ENCODE assay signal across 13 cellular contexts in genomic region chr2:74583504-74583903, GRCh38. TPM values are rescaled to one million over a fixed set of nuclear protein-coding genes. Genes with fewer than 3 reads are reported as not detected.
DNase-seq lines count a peak whose midpoint lies in the region; ATAC-seq and TF ChIP-seq lines count a peak whose summit lies in the region.
"Had no signal": no experiment of that assay in that cellular context is flagged by ENCODE, and none has a peak within 500 bp of the region (broad histone marks: within the 10 kb centered on the region; RNA-seq: fewer than 3 reads in every experiment).

No MANE protein-coding gene starts in this region.

- no peaks in the 10 kb centered on the region for H3K9me2 ChIP-seq in SK-N-SH

- no peaks in the 10 kb centered on the region for H3K36me3 Mint-ChIP-seq in stimulated activated naive B cell treated with anti-CD40 and anti-IgM and Interleukin-4, amounts not matched to agents 10 μg/mL and 1 μg/mL and 100 μg/mL, for 72 hours

- no peak for TF ChIP-seq RAD21 in SK-N-SH (IDR thresholded peaks at IDR 0.05; ENCODE audit: low read length)

- peaks cover 26% of the 10 kb centered on the region for H3F3A ChIP-seq in SK-N-SH (replicated peaks; ENCODE audit: insufficient read depth)

- H3K36me3 ChIP-seq in SK-N-SH (replicated peaks in 1 of 2; ENCODE audit: control insufficient read depth in 1 of 2, insufficient read depth in 2 of 2, low read length in 1 of 2) = no peaks in the 10 kb centered on the region
- H3K36me3 ChIP-seq: adrenal gland had no signal

- peaks cover 4 to 13% of the 10 kb centered on the region in 2 experiments; a peak in 2 of 4 replicates for H3K4me1 ChIP-seq in SK-N-SH (ENCODE audit: control insufficient read depth in 1 of 2, insufficient read depth in 2 of 2, low read depth in 1 of 2, low read length in 1 of 2)
- H3K4me1 ChIP-seq: adrenal gland had no signal

- H3K27ac ChIP-seq in SK-N-SH (ENCODE audit: low read depth in 2 of 2, low read length in 1 of 2) = peak overlapping the region; percentile 70 to 71
- H3K27ac ChIP-seq: adrenal gland had no signal

- H3K4me1 Mint-ChIP-seq in stimulated activated naive B cell treated with anti-CD40 and anti-IgM and Interleukin-4, amounts not matched to agents 10 μg/mL and 1 μg/mL and 100 μg/mL, for 72 hours = peaks cover 19 to 35% of the 10 kb centered on the region in 2 donors

- TF ChIP-seq CTCF in SK-N-SH (IDR thresholded peaks at IDR 0.05) (no peak), fibroblast of the aortic adventitia (IDR thresholded peaks at IDR 0.05; ENCODE audit: insufficient read depth, low read length) (no peak)

- no peak overlapping the region for H3K9ac ChIP-seq in SK-N-SH

- H4K20me1 ChIP-seq in SK-N-SH (ENCODE audit: insufficient read depth) = no peaks in the 10 kb centered on the region

- peak overlapping the region; percentile 11; the same call in 1 of the 2 replicates for H3K4me2 ChIP-seq in SK-N-SH

- peak in 1 of 2 experiments; percentile 48; a peak in 1 of 4 replicates for TF ChIP-seq EP300 in SK-N-SH (IDR thresholded peaks at IDR 0.05; ENCODE audit: borderline replicate concordance in 1 of 2, low read depth in 1 of 2, low read length in 1 of 2)

- no peaks in the 10 kb centered on the region for H3K27me3 ChIP-seq in SK-N-SH (ENCODE audit: insufficient read depth)
- H3K27me3 ChIP-seq: adrenal gland had no signal

- no peak for ATAC-seq in stimulated activated naive B cell treated with anti-CD40 and anti-IgM and Interleukin-4, amounts not matched to agents 10 μg/mL and 1 μg/mL and 100 μg/mL, for 72 hours (replicated peaks)

- H2AFZ ChIP-seq in SK-N-SH (ENCODE audit: low read depth) = no peak overlapping the region; the same call in 1 of the 2 replicates

- H3K9me3 ChIP-seq in SK-N-SH = no peaks in the 10 kb centered on the region
- H3K9me3 ChIP-seq: adrenal gland had no signal

- no peak overlapping the region for H3K4me3 ChIP-seq in SK-N-SH (ENCODE audit: low read depth in 2 of 2, low read length in 1 of 2)
- no peak overlapping the region for H3K4me3 ChIP-seq in fibroblast of the aortic adventitia (ENCODE audit: low read depth, low read length)
- H3K4me3 ChIP-seq: adrenal gland had no signal

- POLR2A ChIA-PET in SK-N-SH (lab: Yijun Ruan, JAX) = no interaction called here

- H3K27ac Mint-ChIP-seq in stimulated activated naive B cell treated with anti-CD40 and anti-IgM and Interleukin-4, amounts not matched to agents 10 μg/mL and 1 μg/mL and 100 μg/mL, for 72 hours = peak overlapping the region; percentile 39

- no peaks in the 10 kb centered on the region for H3K79me2 ChIP-seq in SK-N-SH (ENCODE audit: insufficient read depth)

- CTCF ChIA-PET in SK-N-SH (lab: Yijun Ruan, JAX) = interaction anchor here (1.3 to 2.1 kb wide), 4 partner anchors 34 to 101 kb away, joined by 5 to 15 read pairs (median 6); partner anchors contain the start of genes AUP1, CCDC142, HTRA2 and PCGF1

- no peak overlapping the region for H3K4me3 Mint-ChIP-seq in stimulated activated naive B cell treated with anti-CD40 and anti-IgM and Interleukin-4, amounts not matched to agents 10 μg/mL and 1 μg/mL and 100 μg/mL, for 72 hours
- H3K4me3 Mint-ChIP-seq: nephron had no signal

- no peaks in the 10 kb centered on the region for H3K9me3 Mint-ChIP-seq in stimulated activated naive B cell treated with anti-CD40 and anti-IgM and Interleukin-4, amounts not matched to agents 10 μg/mL and 1 μg/mL and 100 μg/mL, for 72 hours
- H3K9me3 Mint-ChIP-seq: nephron had no signal

- peaks cover 7 to 9% of the 10 kb centered on the region in 2 donors for H3K27me3 Mint-ChIP-seq in stimulated activated naive B cell treated with anti-CD40 and anti-IgM and Interleukin-4, amounts not matched to agents 10 μg/mL and 1 μg/mL and 100 μg/mL, for 72 hours

- peak; percentile 11 for DNase-seq in NCI-H82 (lab: John Stamatoyannopoulos, UW)
- DNase-seq in NCI-H82 treated with DMSO at 0.1 percent for 48 hours (lab: John Stamatoyannopoulos, UW; ENCODE audit: unreplicated experiment) = no peak
- DNase-seq in SK-N-SH = no peak
- peak; percentile 69 for DNase-seq in fibroblast of the aortic adventitia (ENCODE audit: low read depth)
- DNase-seq in stimulated activated naive B cell treated with anti-CD40 and anti-IgM and Interleukin-4, amounts not matched to agents 10 μg/mL and 1 μg/mL and 100 μg/mL, for 72 hours = no peak
- no peak for DNase-seq in mesenteric fat pad (ENCODE audit: low spot score)
- no peak for DNase-seq in GDM1 (lab: John Stamatoyannopoulos, UW)
- DNase-seq in glomerular visceral epithelial cell (ENCODE audit: extremely low spot score) = no peak
- DNase-seq: 8988T; adrenal gland; NCI-H187; stimulated activated naive CD8-positive, alpha-beta T cell treated with anti-CD3 and anti-CD28 coated beads, Interleukin-15, Interleukin-2, amounts not matched to agents 100 U/mL and 50 U/mL, for 24 hours had no signal

TF ChIP-seq in SK-N-SH, 30 proteins besides CTCF, POLR2A, EP300 and RAD21 (continues in another document):
- TF ChIP-seq, protein P1, sequence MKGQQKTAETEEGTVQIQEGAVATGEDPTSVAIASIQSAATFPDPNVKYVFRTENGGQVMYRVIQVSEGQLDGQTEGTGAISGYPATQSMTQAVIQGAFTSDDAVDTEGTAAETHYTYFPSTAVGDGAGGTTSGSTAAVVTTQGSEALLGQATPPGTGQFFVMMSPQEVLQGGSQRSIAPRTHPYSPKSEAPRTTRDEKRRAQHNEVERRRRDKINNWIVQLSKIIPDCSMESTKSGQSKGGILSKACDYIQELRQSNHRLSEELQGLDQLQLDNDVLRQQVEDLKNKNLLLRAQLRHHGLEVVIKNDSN (IDR thresholded peaks at IDR 0.05; ENCODE audit: borderline replicate concordance, low read depth) = no peak
- TF ChIP-seq RCOR1 (IDR thresholded peaks at IDR 0.05; ENCODE audit: low read length) = no peak
- TF ChIP-seq, protein P2, sequence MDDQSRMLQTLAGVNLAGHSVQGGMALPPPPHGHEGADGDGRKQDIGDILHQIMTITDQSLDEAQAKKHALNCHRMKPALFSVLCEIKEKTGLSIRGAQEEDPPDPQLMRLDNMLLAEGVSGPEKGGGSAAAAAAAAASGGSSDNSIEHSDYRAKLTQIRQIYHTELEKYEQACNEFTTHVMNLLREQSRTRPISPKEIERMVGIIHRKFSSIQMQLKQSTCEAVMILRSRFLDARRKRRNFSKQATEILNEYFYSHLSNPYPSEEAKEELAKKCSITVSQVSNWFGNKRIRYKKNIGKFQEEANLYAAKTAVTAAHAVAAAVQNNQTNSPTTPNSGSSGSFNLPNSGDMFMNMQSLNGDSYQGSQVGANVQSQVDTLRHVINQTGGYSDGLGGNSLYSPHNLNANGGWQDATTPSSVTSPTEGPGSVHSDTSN (IDR thresholded peaks at IDR 0.05) = peak; percentile 84
- TF ChIP-seq NRF1 (IDR thresholded peaks at IDR 0.05; ENCODE audit: low read depth, low read length) = no peak
- no peak for TF ChIP-seq FOXJ3 (CRISPR knock-in tag; IDR thresholded peaks at IDR 0.05)
- TF ChIP-seq REST (IDR thresholded peaks at IDR 0.05; ENCODE audit: low read depth, low read length) = no peak
- TF ChIP-seq RFX5 (IDR thresholded peaks at IDR 0.05; ENCODE audit: low read length) = no peak

RNA-seq across cellular contexts. Expression of gene DOK1, which starts 29.0 kb away (rescaled TPM):
- 25.3 and 28.1 TPM in 2 replicates for polyA plus RNA-seq in SK-N-SH (2012; rRNA removed)
- 17.3 and 21.5 TPM in 2 replicates for polyA plus RNA-seq in SK-N-SH (2012; cell fraction: cytosol; rRNA removed)
- 34.7 and 50.7 TPM in 2 replicates for polyA plus RNA-seq in SK-N-SH (2012; cell fraction: nucleus; rRNA removed)
- 11.4 and 36.9 TPM in 2 replicates for total RNA-seq in fibroblast of the aortic adventitia (ENCODE audit: low replicate concordance)
- 38.2 TPM for total RNA-seq in mesenteric fat pad

RNA-seq across cellular contexts. Expression of gene LOXL3, which starts 29.8 kb away (rescaled TPM):
- 47.9 and 59.3 TPM in 2 replicates for polyA plus RNA-seq in SK-N-SH (2012; rRNA removed)
- 20.3 and 30.5 TPM in 2 replicates for polyA plus RNA-seq in SK-N-SH (2012; cell fraction: cytosol; rRNA removed)
- polyA plus RNA-seq in SK-N-SH (2012; cell fraction: nucleus; rRNA removed) = 140 and 159 TPM in 2 replicates
- total RNA-seq in fibroblast of the aortic adventitia (ENCODE audit: low replicate concordance) = 11.9 and 18.5 TPM in 2 replicates
- 8.2 TPM for total RNA-seq in mesenteric fat pad

RNA-seq across cellular contexts. Expression of gene HTRA2, which starts 53.8 kb away (rescaled TPM):
- 55.7 and 60.4 TPM in 2 replicates for polyA plus RNA-seq in SK-N-SH (2012; rRNA removed)
- polyA plus RNA-seq in SK-N-SH (2012; cell fraction: cytosol; rRNA removed) = 30.4 and 45.8 TPM in 2 replicates
- polyA plus RNA-seq in SK-N-SH (2012; cell fraction: nucleus; rRNA removed) = 55.7 and 62.3 TPM in 2 replicates
- 27.1 and 32.9 TPM in 2 replicates for total RNA-seq in fibroblast of the aortic adventitia (ENCODE audit: low replicate concordance)
- 35.8 TPM for total RNA-seq in mesenteric fat pad

RNA-seq across cellular contexts. Expression of gene AUP1, which starts 54.0 kb away (rescaled TPM):
- 118 and 151 TPM in 2 replicates for polyA plus RNA-seq in SK-N-SH (2012; rRNA removed)
- polyA plus RNA-seq in SK-N-SH (2012; cell fraction: cytosol; rRNA removed) = 54.6 and 78.6 TPM in 2 replicates
- polyA plus RNA-seq in SK-N-SH (2012; cell fraction: nucleus; rRNA removed) = 643 and 686 TPM in 2 replicates
- 18.1 and 88.0 TPM in 2 replicates for total RNA-seq in fibroblast of the aortic adventitia (ENCODE audit: low replicate concordance)
- 112 TPM for total RNA-seq in mesenteric fat pad

RNA-seq across cellular contexts. Expression of gene DQX1, which starts 57.5 kb away (rescaled TPM):
- 1.6 and 1.8 TPM in 2 replicates for polyA plus RNA-seq in SK-N-SH (2012; rRNA removed)
- 0.26 and 0.31 TPM in 2 replicates for polyA plus RNA-seq in SK-N-SH (2012; cell fraction: cytosol; rRNA removed)
- polyA plus RNA-seq in SK-N-SH (2012; cell fraction: nucleus; rRNA removed) = 13.2 and 13.8 TPM in 2 replicates
- 0.27 TPM in 1 of 2 replicates, not detected in the other for total RNA-seq in fibroblast of the aortic adventitia (ENCODE audit: low replicate concordance)
- total RNA-seq in mesenteric fat pad = not detected

Comparison
In these comparisons a context has a peak if more than half of its experiments do, and no peak if none do; other contexts are left out.
1. DNase-seq: peak in NCI-H82 (single experiment) and fibroblast of the aortic adventitia (single experiment); none in NCI-H82 treated with DMSO at 0.1 percent for 48 hours (single experiment), SK-N-SH (single experiment), stimulated activated naive B cell treated with anti-CD40 and anti-IgM and Interleukin-4, amounts not matched to agents 10 μg/mL and 1 μg/mL and 100 μg/mL, for 72 hours (single experiment), mesenteric fat pad (single experiment), GDM1 (single experiment) and glomerular visceral epithelial cell (single experiment).